ENCODE assay signal across 11 cellular contexts in genomic region chr1:79006564-79006963, GRCh38. TPM values are rescaled to one million over a fixed set of nuclear protein-coding genes. Genes with fewer than 3 reads are reported as not detected.
DNase-seq lines count a peak whose midpoint lies in the region; ATAC-seq and TF ChIP-seq lines count a peak whose summit lies in the region.
"Had no signal": no experiment of that assay in that cellular context is flagged by ENCODE, and none has a peak within 500 bp of the region (broad histone marks: within the 10 kb centered on the region; RNA-seq: fewer than 3 reads in every experiment).

Gene ADGRL4, minus strand, starts transcription at chr1:79006730. Its CDS starts 76 bp downstream, at chr1:79006654.

- no peaks in the 10 kb centered on the region for H3K36me3 ChIP-seq in psoas muscle (ENCODE audit: insufficient read depth in 1 of 2, low read depth in 1 of 2)

- peak within 1 kb of the TSS; percentile 63 for H3K27ac Mint-ChIP-seq in chondrocyte (ENCODE audit: unreplicated experiment)
- H3K27ac Mint-ChIP-seq in stimulated activated naive B cell treated with anti-CD40 and anti-IgM and Interleukin-4, amounts not matched to agents 10 μg/mL and 1 μg/mL and 100 μg/mL, for 72 hours: no peak within 1 kb of the TSS
- H3K27ac Mint-ChIP-seq: activated CD4-positive, alpha-beta memory T cell treated with anti-CD3 and anti-CD28 coated beads, Interleukin-2, amount 10 ng/mL, durations not matched to agents 7 days and 5 days; CD14-positive monocyte had no signal

- DNase-seq in AG20443 (ENCODE audit: low spot score): peak; percentile 87
- DNase-seq in chondrocyte (ENCODE audit: low spot score): no peak
- peak; percentile 7 for DNase-seq in iPS DF 19.7 (ENCODE audit: low read depth, low spot score)
- peak; percentile 36 to 57 for DNase-seq in psoas muscle
- DNase-seq in NCI-H187 (lab: John Stamatoyannopoulos, UW): no peak
- DNase-seq in stimulated activated naive B cell treated with anti-CD40 and anti-IgM and Interleukin-4, amounts not matched to agents 10 μg/mL and 1 μg/mL and 100 μg/mL, for 72 hours: no peak
- DNase-seq in NCI-H748 (lab: John Stamatoyannopoulos, UW; ENCODE audit: unreplicated experiment): no peak
- DNase-seq in nucleus accumbens (lab: John Stamatoyannopoulos, UW): no peak
- DNase-seq: activated CD4-positive, alpha-beta memory T cell treated with anti-CD3 and anti-CD28 coated beads, Interleukin-2, amount 10 ng/mL, durations not matched to agents 7 days and 5 days; NCI-H82 had no signal

- no peaks in the 10 kb centered on the region for H3K27me3 Mint-ChIP-seq in chondrocyte (ENCODE audit: low read depth)
- H3K27me3 Mint-ChIP-seq in stimulated activated naive B cell treated with anti-CD40 and anti-IgM and Interleukin-4, amounts not matched to agents 10 μg/mL and 1 μg/mL and 100 μg/mL, for 72 hours: no peaks in the 10 kb centered on the region
- H3K27me3 Mint-ChIP-seq: activated CD4-positive, alpha-beta memory T cell treated with anti-CD3 and anti-CD28 coated beads, Interleukin-2, amount 10 ng/mL, durations not matched to agents 7 days and 5 days had no signal

- intact Hi-C loops in psoas muscle (cut with DNase I): loop anchor here in 1 of 2 donors (10.0 kb wide), 1 partner anchor 178 kb away; no protein-coding TSS in a partner anchor

- 4 to 5% (median 5%) methylated on average over 35 of the region's 35 CpGs for WGBS in psoas muscle, 3 donors

- peaks cover 13% of the 10 kb centered on the region for H3K4me1 Mint-ChIP-seq in chondrocyte (ENCODE audit: low read depth)
- H3K4me1 Mint-ChIP-seq in stimulated activated naive B cell treated with anti-CD40 and anti-IgM and Interleukin-4, amounts not matched to agents 10 μg/mL and 1 μg/mL and 100 μg/mL, for 72 hours: no peaks in the 10 kb centered on the region
- H3K4me1 Mint-ChIP-seq: activated CD4-positive, alpha-beta memory T cell treated with anti-CD3 and anti-CD28 coated beads, Interleukin-2, amount 10 ng/mL, durations not matched to agents 7 days and 5 days; CD14-positive monocyte had no signal

- no peaks in the 10 kb centered on the region for H3K4me1 ChIP-seq in psoas muscle

- no peaks in the 10 kb centered on the region for H3K9me3 ChIP-seq in psoas muscle

- no peak for TF ChIP-seq CTCF in chondrocyte (IDR thresholded peaks at IDR 0.05)
- no peak for TF ChIP-seq CTCF in psoas muscle (IDR thresholded peaks at IDR 0.05)

- peak within 1 kb of the TSS; percentile 82 for H3K4me3 Mint-ChIP-seq in chondrocyte (ENCODE audit: unreplicated experiment)
- H3K4me3 Mint-ChIP-seq in stimulated activated naive B cell treated with anti-CD40 and anti-IgM and Interleukin-4, amounts not matched to agents 10 μg/mL and 1 μg/mL and 100 μg/mL, for 72 hours: no peak within 1 kb of the TSS
- H3K4me3 Mint-ChIP-seq: activated CD4-positive, alpha-beta memory T cell treated with anti-CD3 and anti-CD28 coated beads, Interleukin-2, amount 10 ng/mL, durations not matched to agents 7 days and 5 days had no signal

- peak; percentile 39 to 64 (median 60) for ATAC-seq in psoas muscle
- no peak for ATAC-seq in stimulated activated naive B cell treated with anti-CD40 and anti-IgM and Interleukin-4, amounts not matched to agents 10 μg/mL and 1 μg/mL and 100 μg/mL, for 72 hours (replicated peaks)

- peak within 1 kb of the TSS; percentile 68 for H3K27ac ChIP-seq in psoas muscle

- no peaks in the 10 kb centered on the region for H3K36me3 Mint-ChIP-seq in chondrocyte (ENCODE audit: low read depth)
- H3K36me3 Mint-ChIP-seq in stimulated activated naive B cell treated with anti-CD40 and anti-IgM and Interleukin-4, amounts not matched to agents 10 μg/mL and 1 μg/mL and 100 μg/mL, for 72 hours: no peaks in the 10 kb centered on the region
- H3K36me3 Mint-ChIP-seq: CD14-positive monocyte had no signal

- peak within 1 kb of the TSS; percentile 58 for H3K4me3 ChIP-seq in psoas muscle

- H3K9me3 Mint-ChIP-seq in chondrocyte (ENCODE audit: low read depth): no peaks in the 10 kb centered on the region
- H3K9me3 Mint-ChIP-seq in stimulated activated naive B cell treated with anti-CD40 and anti-IgM and Interleukin-4, amounts not matched to agents 10 μg/mL and 1 μg/mL and 100 μg/mL, for 72 hours: peaks cover 2 to 4% of the 10 kb centered on the region in 2 donors

- H3K27me3 ChIP-seq in psoas muscle (ENCODE audit: insufficient read depth in 3 of 3, low read length in 2 of 3): peaks cover 0 to 9% (median 0%) of the 10 kb centered on the region in 3 donors

RNA-seq across cellular contexts. Expression of gene ADGRL4, which starts in this region (rescaled TPM):
- total RNA-seq in chondrocyte: 4.9 to 6.9 TPM (median 5.7 TPM) in 3 replicates
- 10 to 100 TPM in 3 of 4 donors, 1 to 10 TPM in 1; 8.9 to 19.1 (median 16.9) TPM for total RNA-seq in psoas muscle
- polyA plus RNA-seq in psoas muscle: 10 to 100 TPM in 1 of 3 donors, 1 to 10 TPM in 2; 8.7 to 14.3 (median 9.2) TPM
- total RNA-seq: activated CD4-positive, alpha-beta memory T cell treated with anti-CD3 and anti-CD28 coated beads, Interleukin-2, amount 10 ng/mL, durations not matched to agents 7 days and 5 days had no signal
- polyA plus RNA-seq: CD14-positive monocyte had no signal

Comparison
In these comparisons a context has a peak if more than half of its experiments do, and no peak if none do; other contexts are left out.
1. DNase-seq: peak in AG20443 (single experiment), iPS DF 19.7 (single experiment) and psoas muscle (2 of 2); none in chondrocyte (single experiment), NCI-H187 (0 of 2), stimulated activated naive B cell treated with anti-CD40 and anti-IgM and Interleukin-4, amounts not matched to agents 10 μg/mL and 1 μg/mL and 100 μg/mL, for 72 hours (single experiment), NCI-H748 (single experiment) and nucleus accumbens (0 of 56).
2. ATAC-seq: peak in psoas muscle (4 of 4); none in stimulated activated naive B cell treated with anti-CD40 and anti-IgM and Interleukin-4, amounts not matched to agents 10 μg/mL and 1 μg/mL and 100 μg/mL, for 72 hours (0 of 2).